ENCODE assay signal across 10 cellular contexts in genomic region chr4:90842960-90843359, GRCh38.
DNase-seq lines count a peak whose midpoint lies in the region; ATAC-seq and TF ChIP-seq lines count a peak whose summit lies in the region.
"Had no signal": no experiment of that assay in that cellular context is flagged by ENCODE, and none has a peak within 500 bp of the region (broad histone marks: within the 10 kb centered on the region; RNA-seq: fewer than 3 reads in every experiment).

No MANE protein-coding gene starts in this region.

- H3K9me3 ChIP-seq in Peyer's patch: no peaks in the 10 kb centered on the region
- H3K9me3 ChIP-seq: heart right ventricle had no signal

- DNase-seq in left colon (no peak), Peyer's patch (no peak), CD1c-positive myeloid dendritic cell (ENCODE audit: extremely low spot score) (no peak), NCI-H69 (lab: John Stamatoyannopoulos, UW) (no peak)
- no peak for DNase-seq in stimulated activated CD4-positive, alpha-beta T cell treated with anti-CD3 and anti-CD28 coated beads, Interleukin-1b, Interleukin-23, amount 100 ng/mL, for 48 hours
- DNase-seq: CD8-positive, alpha-beta memory T cell; heart right ventricle had no signal

- no peak overlapping the region for H3K27ac ChIP-seq in Peyer's patch
- H3K27ac ChIP-seq: heart right ventricle had no signal

- H3K36me3 ChIP-seq in Peyer's patch: no peaks in the 10 kb centered on the region
- H3K36me3 ChIP-seq: heart right ventricle had no signal

- no peaks in the 10 kb centered on the region for H3K27me3 ChIP-seq in Peyer's patch
- H3K27me3 ChIP-seq: heart right ventricle had no signal

- H3K4me1 ChIP-seq in Peyer's patch: peaks cover 0 to 7% (median 0%) of the 10 kb centered on the region in 4 donors
- H3K4me1 ChIP-seq: heart right ventricle had no signal

- no peak for TF ChIP-seq CTCF in Peyer's patch (IDR thresholded peaks at IDR 0.05)

- H3K4me3 ChIP-seq in Peyer's patch: no peak overlapping the region
- H3K4me3 ChIP-seq: heart right ventricle had no signal

- ATAC-seq in GM18870 (IDR thresholded peaks at IDR 0.05; ENCODE audit: unreplicated experiment) (peak; percentile 100), GM21786 (IDR thresholded peaks at IDR 0.05; ENCODE audit: unreplicated experiment) (peak; percentile 97), HG03354 (IDR thresholded peaks at IDR 0.05; ENCODE audit: poor library complexity, severe bottlenecking, unreplicated experiment) (peak; percentile 97), left colon (peak; percentile 56)
- ATAC-seq: heart right ventricle had no signal

- intact Hi-C loops in left colon (cut with DNase I, micrococcal nuclease): no loop called here

- TF ChIP-seq POLR2A in Peyer's patch (IDR thresholded peaks at IDR 0.05): no peak
